ENCODE assay signal across 8 cellular contexts in genomic region chr6:170289108-170289931, GRCh38. TPM values are rescaled to one million over a fixed set of nuclear protein-coding genes. Genes with fewer than 3 reads are reported as not detected.
DNase-seq lines count a peak whose midpoint lies in the region; ATAC-seq and TF ChIP-seq lines count a peak whose summit lies in the region.

No MANE protein-coding gene starts in this region.

- TF ChIP-seq CTCF in body of pancreas (IDR thresholded peaks at IDR 0.05) (no peak), GM13977 (IDR thresholded peaks at IDR 0.05; ENCODE audit: extremely low read depth, insufficient read depth, missing control alignments) (no peak)

- 1 to 2% methylated on average over 16 to 93 of the region's 96 CpGs for WGBS in body of pancreas, 2 donors
- WGBS in mesendoderm (ENCODE audit: extremely low coverage, insufficient coverage, low lambda C conversion rate), result no CpG with 5 or more reads among the region's 96 CpGs

- H3K4me2 ChIP-seq in mesendoderm (ENCODE audit: low read length), result peak overlapping the region; percentile 52

- no peaks in the 10 kb centered on the region for H3K79me2 ChIP-seq in mesendoderm (ENCODE audit: control insufficient read depth, insufficient read depth, low read length)

- no peaks in the 10 kb centered on the region for H3K9me3 ChIP-seq in body of pancreas

- peaks cover 39% of the 10 kb centered on the region for H3K4me1 Mint-ChIP-seq in activated naive CD4-positive, alpha-beta T cell treated with anti-CD3 and anti-CD28 coated beads, Interleukin-2, amount 10 ng/mL, durations not matched to agents 7 days and 5 days

- H3K36me3 Mint-ChIP-seq in activated naive CD4-positive, alpha-beta T cell treated with anti-CD3 and anti-CD28 coated beads, Interleukin-2, amount 10 ng/mL, durations not matched to agents 7 days and 5 days, result peaks cover 2% of the 10 kb centered on the region

- H3K4me1 ChIP-seq in body of pancreas (peaks cover 62% of the 10 kb centered on the region), mesendoderm (ENCODE audit: control insufficient read depth, low read depth, low read length) (no peaks in the 10 kb centered on the region)

- H3K4me3 ChIP-seq in body of pancreas (peak overlapping the region; percentile 58 to 68), mesendoderm (ENCODE audit: low read length) (no peak overlapping the region)

- H3K18ac ChIP-seq in mesendoderm (ENCODE audit: low read length), result no peak overlapping the region

- no peaks in the 10 kb centered on the region for H3K9me3 Mint-ChIP-seq in activated naive CD4-positive, alpha-beta T cell treated with anti-CD3 and anti-CD28 coated beads, Interleukin-2, amount 10 ng/mL, durations not matched to agents 7 days and 5 days

- H3K9ac ChIP-seq in mesendoderm (ENCODE audit: low read length), result no peak overlapping the region

- H3K23ac ChIP-seq in mesendoderm (ENCODE audit: low read length), result peak overlapping the region; percentile 45

- peaks cover 95% of the 10 kb centered on the region for H3K27me3 Mint-ChIP-seq in activated naive CD4-positive, alpha-beta T cell treated with anti-CD3 and anti-CD28 coated beads, Interleukin-2, amount 10 ng/mL, durations not matched to agents 7 days and 5 days

- H2BK5ac ChIP-seq in mesendoderm (ENCODE audit: low read length), result no peak overlapping the region

- in situ Hi-C loops in GM13977 (cut with MboI; ENCODE audit: low pct_unique_long_range_greater_than_20kb, low sequenced_read_pairs, unreplicated experiment), result no loop called here

- peak in 2 of 3 donors; percentile 5 to 21 for TF ChIP-seq POLR2A in body of pancreas (IDR thresholded peaks at IDR 0.05)

- peak overlapping the region; percentile 75 for H3K4me3 Mint-ChIP-seq in activated naive CD4-positive, alpha-beta T cell treated with anti-CD3 and anti-CD28 coated beads, Interleukin-2, amount 10 ng/mL, durations not matched to agents 7 days and 5 days

- CTCF ChIA-PET in activated naive CD4-positive, alpha-beta T cell treated with anti-CD3 and anti-CD28 coated beads, Interleukin-2, amount 10 ng/mL, durations not matched to agents 7 days and 5 days (lab: Charles Lee), result no interaction called here

- peak overlapping the region; percentile 1 for H3K27ac Mint-ChIP-seq in activated naive CD4-positive, alpha-beta T cell treated with anti-CD3 and anti-CD28 coated beads, Interleukin-2, amount 10 ng/mL, durations not matched to agents 7 days and 5 days

- H4K8ac ChIP-seq in mesendoderm (ENCODE audit: low read depth, low read length), result no peak overlapping the region

- peak overlapping the region in 3 of 4 donors; percentile 53 to 80 (median 60) for H3K27ac ChIP-seq in body of pancreas
- no peak overlapping the region for H3K27ac ChIP-seq in mesendoderm (ENCODE audit: low read depth, low read length)

- no peak overlapping the region for H4K5ac ChIP-seq in mesendoderm (ENCODE audit: low read length)

- H3K79me1 ChIP-seq in mesendoderm (ENCODE audit: low read length), result no peaks in the 10 kb centered on the region

- H3K56ac ChIP-seq in mesendoderm (ENCODE audit: low read length), result peak overlapping the region; percentile 49

- intact Hi-C loops in body of pancreas (cut with DNase I), result no loop called here

- peak; percentile 48 for DNase-seq in activated naive CD4-positive, alpha-beta T cell treated with anti-CD3 and anti-CD28 coated beads, Interleukin-2, amount 10 ng/mL, durations not matched to agents 7 days and 5 days
- DNase-seq in activated naive CD4-positive, alpha-beta T cell treated with anti-CD3 and anti-CD28 coated beads, Interleukin-2, amount 50 U/mL, for 16 hours, result no peak
- peak in 1 of 4 donors; percentile 45 for DNase-seq in body of pancreas
- DNase-seq in mesendoderm, result no peak
- DNase-seq in ureter (ENCODE audit: low spot score), result peak; percentile 43
- DNase-seq in NCI-H187 treated with DMSO at 0.1 percent for 48 hours (lab: John Stamatoyannopoulos, UW), result no peak
- DNase-seq in GM13977 (ENCODE audit: low spot score), result no peak

- H3K4ac ChIP-seq in mesendoderm (ENCODE audit: low read depth, low read length), result no peak overlapping the region

- H2BK120ac ChIP-seq in mesendoderm (ENCODE audit: low read depth, low read length), result no peak overlapping the region

- ATAC-seq in body of pancreas (no peak), GM19397 (IDR thresholded peaks at IDR 0.05; ENCODE audit: unreplicated experiment) (no peak)

- no peak overlapping the region for H2BK15ac ChIP-seq in mesendoderm (replicated peaks; ENCODE audit: low read depth)

- no peak overlapping the region for H2AK5ac ChIP-seq in mesendoderm (ENCODE audit: low read length)

- H3K36me3 ChIP-seq in body of pancreas (replicated peaks in 1 of 2; ENCODE audit: insufficient read depth in 1 of 2, low read depth in 2 of 2) (peaks cover 0 to 2% of the 10 kb centered on the region in 2 donors), mesendoderm (ENCODE audit: control insufficient read depth, insufficient read depth, low read length) (no peaks in the 10 kb centered on the region)

- H3K27me3 ChIP-seq in body of pancreas (no peaks in the 10 kb centered on the region), mesendoderm (ENCODE audit: insufficient read depth, low read length, poor library complexity) (peaks cover 68% of the 10 kb centered on the region)

RNA-seq across cellular contexts. Expression of gene DLL1, which starts 1.6 kb away (rescaled TPM):
- 10 to 100 TPM in 1 of 2 donors, 1 to 10 TPM in 1; 6.0 to 13.2 TPM for total RNA-seq in body of pancreas
- 0.15 TPM for polyA plus RNA-seq in mesendoderm (2013, experiment 1 of 2)
- 0.11 TPM for polyA plus RNA-seq in mesendoderm (2013, experiment 2 of 2)
- 16.1 TPM for total RNA-seq in ureter

RNA-seq across cellular contexts. Expression of gene FAM120B, which starts 17.2 kb away (rescaled TPM):
- 10 to 100 TPM; 15.6 to 29.0 TPM for total RNA-seq in body of pancreas
- polyA plus RNA-seq in mesendoderm (2013, experiment 1 of 2), result 9.2 TPM
- 9.0 TPM for polyA plus RNA-seq in mesendoderm (2013, experiment 2 of 2)
- 54.5 TPM for total RNA-seq in ureter

Comparison
In these comparisons a context has a peak if more than half of its experiments do, and no peak if none do; other contexts are left out.
1. DNase-seq: peak in activated naive CD4-positive, alpha-beta T cell treated with anti-CD3 and anti-CD28 coated beads, Interleukin-2, amount 10 ng/mL, durations not matched to agents 7 days and 5 days (single experiment) and ureter (single experiment); none in activated naive CD4-positive, alpha-beta T cell treated with anti-CD3 and anti-CD28 coated beads, Interleukin-2, amount 50 U/mL, for 16 hours (single experiment), mesendoderm (single experiment), NCI-H187 treated with DMSO at 0.1 percent for 48 hours (single experiment) and GM13977 (single experiment).